10 cellular contexts compared by ENCODE assay signal in genomic region chr6:36851149-36851614, GRCh38. TPM values are rescaled to one million over a fixed set of nuclear protein-coding genes. Genes with fewer than 3 reads are reported as not detected.
DNase-seq lines count a peak whose midpoint lies in the region; ATAC-seq and TF ChIP-seq lines count a peak whose summit lies in the region.
"Had no signal": no experiment of that assay in that cellular context is flagged by ENCODE, and none has a peak within 500 bp of the region (broad histone marks: within the 10 kb centered on the region; RNA-seq: fewer than 3 reads in every experiment).

No MANE protein-coding gene starts in this region.

- H3K4me3 Mint-ChIP-seq in activated CD4-positive, alpha-beta T cell treated with anti-CD3 and anti-CD28 coated beads for 36 hours = no peak overlapping the region
- no peak overlapping the region for H3K4me3 Mint-ChIP-seq in chondrocyte (ENCODE audit: unreplicated experiment)
- H3K4me3 Mint-ChIP-seq: central memory CD8-positive, alpha-beta T cell; stimulated activated effector memory CD8-positive, alpha-beta T cell treated with anti-CD3 and anti-CD28 coated beads, Interleukin-12 subunit alpha, Interleukin-12 subunit beta, amount 100 ng/mL, for 72 hours had no signal

- H3K4me3 ChIP-seq in tibial nerve = no peak overlapping the region

- H3K27me3 ChIP-seq in tibial nerve = no peaks in the 10 kb centered on the region

- H3K27me3 Mint-ChIP-seq in activated CD4-positive, alpha-beta T cell treated with anti-CD3 and anti-CD28 coated beads for 36 hours = no peaks in the 10 kb centered on the region
- H3K27me3 Mint-ChIP-seq in chondrocyte (ENCODE audit: low read depth) = no peaks in the 10 kb centered on the region
- H3K27me3 Mint-ChIP-seq: central memory CD8-positive, alpha-beta T cell had no signal

- ATAC-seq in activated CD4-positive, alpha-beta T cell treated with anti-CD3 and anti-CD28 coated beads for 36 hours = peak; percentile 23
- ATAC-seq in left lobe of liver = peak; percentile 78
- ATAC-seq in HG03442 (IDR thresholded peaks at IDR 0.05; ENCODE audit: unreplicated experiment) = no peak
- ATAC-seq: stimulated activated effector memory CD8-positive, alpha-beta T cell treated with anti-CD3 and anti-CD28 coated beads, Interleukin-12 subunit alpha, Interleukin-12 subunit beta, amount 100 ng/mL, for 72 hours had no signal

- POLR2A ChIA-PET in activated CD4-positive, alpha-beta T cell treated with anti-CD3 and anti-CD28 coated beads for 36 hours (lab: Charles Lee) = no interaction called here

- peaks cover 40% of the 10 kb centered on the region for H3K36me3 Mint-ChIP-seq in activated CD4-positive, alpha-beta T cell treated with anti-CD3 and anti-CD28 coated beads for 36 hours (ENCODE audit: low read depth)
- H3K36me3 Mint-ChIP-seq in chondrocyte (ENCODE audit: low read depth) = peaks cover 12% of the 10 kb centered on the region

- H3K4me1 Mint-ChIP-seq in activated CD4-positive, alpha-beta T cell treated with anti-CD3 and anti-CD28 coated beads for 36 hours = peaks cover 2% of the 10 kb centered on the region
- peaks cover 30% of the 10 kb centered on the region for H3K4me1 Mint-ChIP-seq in chondrocyte (ENCODE audit: low read depth)
- H3K4me1 Mint-ChIP-seq: central memory CD8-positive, alpha-beta T cell; stimulated activated effector memory CD8-positive, alpha-beta T cell treated with anti-CD3 and anti-CD28 coated beads, Interleukin-12 subunit alpha, Interleukin-12 subunit beta, amount 100 ng/mL, for 72 hours had no signal

- H3K27ac ChIP-seq in tibial nerve = no peak overlapping the region

- no peak overlapping the region for H3K27ac Mint-ChIP-seq in activated CD4-positive, alpha-beta T cell treated with anti-CD3 and anti-CD28 coated beads for 36 hours
- H3K27ac Mint-ChIP-seq in chondrocyte (ENCODE audit: unreplicated experiment) = no peak overlapping the region
- H3K27ac Mint-ChIP-seq: stimulated activated effector memory CD8-positive, alpha-beta T cell treated with anti-CD3 and anti-CD28 coated beads, Interleukin-12 subunit alpha, Interleukin-12 subunit beta, amount 100 ng/mL, for 72 hours had no signal

- TF ChIP-seq EP300 in tibial nerve (IDR thresholded peaks at IDR 0.05) = peak in 1 of 2 donors; percentile 35

- peaks cover 0 to 6% (median 0%) of the 10 kb centered on the region in 4 donors for H3K9me3 ChIP-seq in tibial nerve

- H3K9me3 Mint-ChIP-seq in activated CD4-positive, alpha-beta T cell treated with anti-CD3 and anti-CD28 coated beads for 36 hours (ENCODE audit: low read depth) = peaks cover 4% of the 10 kb centered on the region
- peaks cover 5% of the 10 kb centered on the region for H3K9me3 Mint-ChIP-seq in chondrocyte (ENCODE audit: low read depth)
- H3K9me3 Mint-ChIP-seq: central memory CD8-positive, alpha-beta T cell; stimulated activated effector memory CD8-positive, alpha-beta T cell treated with anti-CD3 and anti-CD28 coated beads, Interleukin-12 subunit alpha, Interleukin-12 subunit beta, amount 100 ng/mL, for 72 hours had no signal

- DNase-seq in activated CD4-positive, alpha-beta T cell treated with anti-CD3 and anti-CD28 coated beads for 36 hours = peak; percentile 56
- no peak for DNase-seq in activated CD4-positive, alpha-beta T cell treated with anti-CD3 and anti-CD28 coated beads for 1 hour
- peak; percentile 69 for DNase-seq in RPMI8226
- no peak for DNase-seq in chondrocyte (ENCODE audit: low spot score)
- DNase-seq in left lobe of liver (ENCODE audit: low spot score) = no peak
- DNase-seq in tibial nerve (ENCODE audit: low spot score in 2 of 2) = peak in 1 of 2 donors; percentile 72

- H3K36me3 ChIP-seq in tibial nerve = peaks cover 0 to 34% (median 0%) of the 10 kb centered on the region in 3 donors

- peak; percentile 68 for TF ChIP-seq CTCF in LNCAP (IDR thresholded peaks at IDR 0.05)
- TF ChIP-seq CTCF in chondrocyte (IDR thresholded peaks at IDR 0.05) = peak; percentile 87
- TF ChIP-seq CTCF in tibial nerve (IDR thresholded peaks at IDR 0.05) = peak; percentile 50 to 65 (median 63)

- peaks cover 0 to 16% (median 7%) of the 10 kb centered on the region in 4 donors for H3K4me1 ChIP-seq in tibial nerve

- WGBS in tibial nerve, 2 donors = 35 to 46% methylated on average over 3 of the region's 3 CpGs

- intact Hi-C loops in activated CD4-positive, alpha-beta T cell treated with anti-CD3 and anti-CD28 coated beads for 36 hours (cut with DNase I, micrococcal nuclease) = loop anchor here (1.0 to 2.0 kb wide), 2 partner anchors 84 to 85 kb away; no protein-coding TSS in a partner anchor

- TF ChIP-seq POLR2A in tibial nerve (IDR thresholded peaks at IDR 0.05) = no peak

- CTCF ChIA-PET in activated CD4-positive, alpha-beta T cell treated with anti-CD3 and anti-CD28 coated beads for 36 hours (lab: Charles Lee) = interaction anchor here (0.6 to 6.1 kb wide), 31 partner anchors 9 to 1209 kb away, joined by 3 to 60 read pairs (median 4); partner anchors contain the start of gene PPIL1

RNA-seq across cellular contexts. Expression of gene CPNE5, which starts 11.9 kb away (rescaled TPM):
- 1 to 10 TPM; 1.1 to 1.3 TPM for total RNA-seq in activated CD4-positive, alpha-beta T cell treated with anti-CD3 and anti-CD28 coated beads for 36 hours
- total RNA-seq in chondrocyte (0.18 TPM in 1 of 3 replicates, not detected in the others), left lobe of liver (0.25 TPM), tibial nerve (1 to 10 TPM in 2 of 4 donors, under 1 TPM in 2; 0.39 to 3.0 (median 1.4) TPM)

RNA-seq across cellular contexts. Expression of gene PPIL1, which starts 23.4 kb away (rescaled TPM):
- 10 to 100 TPM; 45.9 to 46.0 TPM for total RNA-seq in activated CD4-positive, alpha-beta T cell treated with anti-CD3 and anti-CD28 coated beads for 36 hours
- total RNA-seq in chondrocyte (25.0 to 33.5 TPM (median 25.6 TPM) in 3 replicates), left lobe of liver (10.7 TPM), tibial nerve (10 to 100 TPM in 2 of 4 donors, 1 to 10 TPM in 2; 9.2 to 19.8 (median 13.0) TPM)

RNA-seq across cellular contexts. Expression of gene C6orf89, which starts 34.6 kb away (rescaled TPM):
- total RNA-seq in activated CD4-positive, alpha-beta T cell treated with anti-CD3 and anti-CD28 coated beads for 36 hours = 10 to 100 TPM; 29.5 to 36.2 TPM
- total RNA-seq in chondrocyte = 56.1 to 76.9 TPM (median 57.4 TPM) in 3 replicates
- total RNA-seq in left lobe of liver = 34.1 TPM
- 10 to 100 TPM; 41.1 to 57.9 (median 52.3) TPM for total RNA-seq in tibial nerve

Comparison
In these comparisons a context has a peak if more than half of its experiments do, and no peak if none do; other contexts are left out.
1. DNase-seq: peak in activated CD4-positive, alpha-beta T cell treated with anti-CD3 and anti-CD28 coated beads for 36 hours (single experiment) and RPMI8226 (single experiment); none in activated CD4-positive, alpha-beta T cell treated with anti-CD3 and anti-CD28 coated beads for 1 hour (single experiment), chondrocyte (single experiment) and left lobe of liver (single experiment).
2. Peak in every context shown above with its lines, with median percentiles within 50 percentile points of each other: CTCF ChIP-seq.